In the genomic region with DNA sequence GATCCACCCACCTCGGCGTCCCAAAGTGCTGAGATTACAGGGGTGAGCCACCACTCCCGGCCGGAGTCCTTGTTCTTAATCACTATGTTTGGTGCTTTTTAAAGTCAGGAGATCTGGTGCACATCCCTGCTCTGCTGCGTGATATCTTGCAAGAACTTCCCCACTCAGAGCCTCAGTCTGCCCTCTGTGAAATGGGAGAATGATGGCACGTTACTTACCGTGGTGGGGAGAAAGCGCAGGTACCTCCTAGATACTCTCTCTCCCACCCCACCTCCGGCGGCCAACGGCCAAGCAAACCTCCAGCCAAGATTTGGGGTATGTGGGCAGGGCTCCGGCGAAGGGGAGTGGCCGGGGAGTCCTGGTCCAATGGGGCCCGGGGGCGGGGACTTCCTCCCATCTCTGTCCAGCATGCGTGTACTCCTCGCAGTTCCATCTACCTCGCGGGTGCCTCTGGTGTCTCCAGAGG, we compare ENCODE assay signal across 8 cellular contexts. TPM values are rescaled to one million over a fixed set of nuclear protein-coding genes. Genes with fewer than 3 reads are reported as not detected.
DNase-seq lines count a peak whose midpoint lies in the region; TF ChIP-seq lines count a peak whose summit lies in the region.

A gene (plus strand): TSS at position 424 of the 466 bp plus-strand sequence. CDS start 139 bp downstream, outside the sequence.

- H3K27me3 ChIP-seq in MM.1S (replicated peaks; ENCODE audit: insufficient read depth, low read length): peaks cover 67% of the 10 kb centered on the region
- no peaks in the 10 kb centered on the region for H3K27me3 ChIP-seq in trophoblast cell (ENCODE audit: insufficient read depth, low read length)

- H3K27ac ChIP-seq in MM.1S (ENCODE audit: low read length): no peak within 1 kb of the TSS
- no peak within 1 kb of the TSS for H3K27ac ChIP-seq in trophoblast cell (ENCODE audit: low read depth, low read length)

- H3K9me3 ChIP-seq in MM.1S (replicated peaks; ENCODE audit: insufficient read depth, low read length) (no peaks in the 10 kb centered on the region), trophoblast cell (ENCODE audit: insufficient read depth, low read depth, low read length) (no peaks in the 10 kb centered on the region)

- H3K36me3 ChIP-seq in MM.1S (replicated peaks; ENCODE audit: insufficient read depth, low read length) (no peaks in the 10 kb centered on the region), trophoblast cell (ENCODE audit: control insufficient read depth in 1 of 2, insufficient read depth in 2 of 2, low read length in 2 of 2) (no peaks in the 10 kb centered on the region)

- H3K4me2 ChIP-seq in MM.1S (ENCODE audit: low read depth, low read length): no peak within 1 kb of the TSS
- no peak within 1 kb of the TSS for H3K4me2 ChIP-seq in trophoblast cell (ENCODE audit: low read length)

- H3K79me1 ChIP-seq in trophoblast cell (ENCODE audit: low read length): no peaks in the 10 kb centered on the region

- DNase-seq in AG08396 (ENCODE audit: low spot score): peak; percentile 80
- DNase-seq in MM.1S: peak; percentile 16
- DNase-seq in activated T-cell treated with anti-CD3 and anti-CD28 coated beads for 24 hours (ENCODE audit: low read depth): peak; percentile 44
- DNase-seq in cardiac septum (ENCODE audit: low spot score): peak; percentile 91
- DNase-seq in putamen (ENCODE audit: low spot score): peak; percentile 12
- no peak for DNase-seq in trophoblast cell
- no peak for DNase-seq in NCI-H2081 treated with DMSO at 0.1 percent for 48 hours (lab: John Stamatoyannopoulos, UW)
- no peak for DNase-seq in DMS53 treated with DMSO at 0.1 percent for 48 hours (lab: John Stamatoyannopoulos, UW; ENCODE audit: unreplicated experiment)

- H2AFZ ChIP-seq in MM.1S (ENCODE audit: low read length): no peak within 1 kb of the TSS
- H2AFZ ChIP-seq in trophoblast cell (ENCODE audit: insufficient read depth, low read length, poor library complexity): no peak within 1 kb of the TSS

- H3K79me2 ChIP-seq in MM.1S (ENCODE audit: low read length) (no peaks in the 10 kb centered on the region), trophoblast cell (ENCODE audit: control insufficient read depth, insufficient read depth, low read length, poor library complexity) (no peaks in the 10 kb centered on the region)

- H3K9ac ChIP-seq in MM.1S (ENCODE audit: low read length) (no peak within 1 kb of the TSS), trophoblast cell (ENCODE audit: low read length) (no peak within 1 kb of the TSS)

- no peak within 1 kb of the TSS for H2BK12ac ChIP-seq in trophoblast cell (ENCODE audit: low read length)

- no peaks in the 10 kb centered on the region for H4K20me1 ChIP-seq in MM.1S (ENCODE audit: insufficient read depth, low read length)

- H4K8ac ChIP-seq in trophoblast cell (ENCODE audit: low read depth, low read length): no peak within 1 kb of the TSS

- H3K14ac ChIP-seq in trophoblast cell (ENCODE audit: low read length): no peak within 1 kb of the TSS

- no peak within 1 kb of the TSS for H3K4ac ChIP-seq in trophoblast cell (ENCODE audit: low read depth, low read length)

- no peak within 1 kb of the TSS for H3K4me3 ChIP-seq in MM.1S (ENCODE audit: low read length)
- H3K4me3 ChIP-seq in trophoblast cell (ENCODE audit: low read depth, low read length): no peak within 1 kb of the TSS

- H3K4me1 ChIP-seq in MM.1S (ENCODE audit: low read length) (no peaks in the 10 kb centered on the region), trophoblast cell (ENCODE audit: control insufficient read depth in 1 of 2, insufficient read depth in 2 of 2, low read length in 2 of 2) (peaks cover 4 to 10% of the 10 kb centered on the region in 2 experiments)

- intact Hi-C loops in cardiac septum (cut with DNase I): no loop called here

- no CpG with 5 or more reads among the region's 20 CpGs for WGBS in trophoblast cell (ENCODE audit: extremely low coverage, insufficient coverage, insufficient read length)

- H3K9me2 ChIP-seq in MM.1S (replicated peaks; ENCODE audit: insufficient read depth, low read length): no peaks in the 10 kb centered on the region

- no peak within 1 kb of the TSS for H2AK5ac ChIP-seq in trophoblast cell (ENCODE audit: low read length)

- no peak within 1 kb of the TSS for H2BK120ac ChIP-seq in trophoblast cell (ENCODE audit: insufficient read depth, low read length, poor library complexity)

- H3F3A ChIP-seq in MM.1S (ENCODE audit: insufficient read depth, low read length): no peaks in the 10 kb centered on the region

- no peak within 1 kb of the TSS for H4K12ac ChIP-seq in trophoblast cell (ENCODE audit: low read depth, low read length)

- no peak within 1 kb of the TSS for H3K23ac ChIP-seq in trophoblast cell (ENCODE audit: low read length)

- no peak within 1 kb of the TSS for H2BK5ac ChIP-seq in trophoblast cell (ENCODE audit: low read depth, low read length, poor library complexity)

- no peak within 1 kb of the TSS for H4K91ac ChIP-seq in trophoblast cell (ENCODE audit: low read depth, low read length)

- TF ChIP-seq CTCF in MM.1S (IDR thresholded peaks at IDR 0.05; ENCODE audit: low read length): no peak

- no peak within 1 kb of the TSS for H3K18ac ChIP-seq in trophoblast cell (ENCODE audit: low read length)

RNA-seq across cellular contexts. Expression of the gene that starts here (rescaled TPM):
- 1.3 TPM for total RNA-seq in cardiac septum
- 0.10 TPM in 2 replicates for polyA plus RNA-seq in trophoblast cell (2013)

Comparison
In these comparisons a context has a peak if more than half of its experiments do, and no peak if none do; other contexts are left out.
1. DNase-seq: peak in AG08396 (single experiment), MM.1S (single experiment), activated T-cell treated with anti-CD3 and anti-CD28 coated beads for 24 hours (single experiment), cardiac septum (single experiment) and putamen (single experiment); none in trophoblast cell (0 of 2), NCI-H2081 treated with DMSO at 0.1 percent for 48 hours (single experiment) and DMS53 treated with DMSO at 0.1 percent for 48 hours (single experiment).